Comparison of ENCODE assay signal across 9 cellular contexts in the genomic region with DNA sequence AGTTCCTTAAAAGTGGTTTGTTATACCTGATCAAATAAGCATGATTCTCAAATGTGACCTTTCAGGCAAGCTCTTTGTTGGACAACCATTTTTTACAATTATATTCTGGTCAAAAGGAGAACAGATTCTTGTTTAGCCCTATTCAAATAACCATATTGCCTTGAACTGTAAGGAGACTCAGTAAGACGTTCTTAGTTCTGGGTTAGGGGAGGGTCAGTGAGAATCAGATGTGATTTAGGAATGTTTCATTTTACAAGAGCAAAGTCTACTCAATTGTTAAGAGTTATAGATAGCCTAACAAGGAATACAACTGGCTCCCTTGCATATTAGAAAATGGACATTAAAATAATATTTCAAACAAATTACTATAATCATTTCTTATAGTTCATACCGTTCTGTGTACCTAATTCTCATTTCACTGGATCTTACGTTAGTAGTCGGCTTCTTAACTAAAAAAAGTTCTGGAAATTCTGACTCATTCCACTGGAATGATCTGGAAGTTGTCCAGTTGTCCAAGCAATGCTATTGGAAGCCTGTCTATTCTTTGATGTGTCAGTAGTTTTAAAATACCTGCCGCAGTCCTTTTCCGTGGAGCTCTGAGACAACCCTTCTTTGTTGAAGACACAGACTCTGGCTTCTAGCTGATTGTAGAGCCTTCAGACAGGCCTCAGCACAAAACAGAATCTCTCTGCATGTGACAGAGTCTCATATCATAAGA.
A peak's percentile ranks its signal among the peaks of the same experiment; 100 is the strongest.
DNase-seq lines count a peak whose midpoint lies in the region; ATAC-seq, FAIRE-seq and TF ChIP-seq lines count a peak whose summit lies in the region.
"Had no signal": no experiment of that assay in that cellular context is flagged by ENCODE, and none has a peak within 500 bp of the region (broad histone marks: within the 10 kb centered on the region; RNA-seq: fewer than 3 reads in every experiment).

No MANE protein-coding gene starts in this region.

- H3K4me1 ChIP-seq in colonic mucosa (no peaks in the 10 kb centered on the region), HepG2 (ENCODE audit: insufficient read depth, low read length) (peaks cover 27% of the 10 kb centered on the region), testis (peaks cover 9% of the 10 kb centered on the region)

- in situ Hi-C loops in HepG2 (cut with HindIII; ENCODE audit: extremely low pct_ligation_motif_present, low pct_unique_long_range_greater_than_20kb) = no loop called here

- H3K27ac ChIP-seq in colonic mucosa (peak overlapping the region; percentile 55), HepG2 (ENCODE audit: extremely low read length, insufficient read depth, low read length) (peak overlapping the region; percentile 59), testis (peak overlapping the region; percentile 17 to 33)

- H3K79me2 ChIP-seq in HepG2 (ENCODE audit: insufficient read depth, low read length) = peaks cover 8% of the 10 kb centered on the region

- WGBS in HepG2 (ENCODE audit: low lambda C conversion rate) = 34% methylated on average over 6 of the region's 6 CpGs
- WGBS in testis, 2 donors = 39 to 46% methylated on average over 6 of the region's 6 CpGs
- 16 to 21% methylated on average over 6 of the region's 6 CpGs for WGBS in lower leg skin, 2 donors

- H3K27me3 ChIP-seq in colonic mucosa (no peaks in the 10 kb centered on the region), HepG2 (ENCODE audit: control insufficient read depth in 1 of 2, insufficient read depth in 2 of 2, low read length in 2 of 2) (no peaks in the 10 kb centered on the region), testis (no peaks in the 10 kb centered on the region)

- peak; percentile 63 for ATAC-seq in HepG2

- peak overlapping the region; percentile 52 for H3K4me2 ChIP-seq in HepG2 (ENCODE audit: low read depth, low read length)

- CTCF ChIA-PET in HepG2 (lab: Yijun Ruan, JAX; ENCODE audit: low intra/inter-chr PET ratio, low total read pairs) = no interaction called here

- POLR2A ChIA-PET in HepG2 (lab: Yijun Ruan, JAX) = interaction anchor here (0.7 kb wide), 1 partner anchor 879 kb away, joined by 4 read pairs; no protein-coding TSS in a partner anchor

- intact Hi-C loops in colonic mucosa (cut with DNase I) = no loop called here
- intact Hi-C loops in HepG2 (cut with micrococcal nuclease; ENCODE audit: unreplicated experiment) = no loop called here
- intact Hi-C loops in testis (cut with DNase I; ENCODE audit: low total_unique reads) = no loop called here
- intact Hi-C loops in posterior vena cava (cut with DNase I) = no loop called here
- intact Hi-C loops in lower leg skin (cut with DNase I; ENCODE audit: low total_unique reads) = no loop called here

- H3K9me3 ChIP-seq in colonic mucosa (no peaks in the 10 kb centered on the region), HepG2 (ENCODE audit: low read length) (no peaks in the 10 kb centered on the region), testis (no peaks in the 10 kb centered on the region)

- DNase-seq in colonic mucosa (peak; percentile 53), HepG2 (ENCODE audit: low spot score) (peak; percentile 87), testis (no peak), NCI-H345 treated with DMSO at 0.1 percent for 48 hours (lab: John Stamatoyannopoulos, UW; ENCODE audit: unreplicated experiment) (no peak), NCI-H1092 treated with DMSO at 0.1 percent for 48 hours (lab: John Stamatoyannopoulos, UW) (no peak), posterior vena cava (ENCODE audit: low spot score) (no peak), lower leg skin (ENCODE audit: low spot score in 2 of 2) (no peak)
- DNase-seq: stimulated activated CD4-positive, alpha-beta T cell treated with anti-CD3 and anti-CD28 coated beads, Interleukin-2, amount 100 ng/mL, for 48 hours had no signal

- TF ChIP-seq EP300 in Ishikawa (IDR thresholded peaks at IDR 0.05; ENCODE audit: borderline replicate concordance) (peak; percentile 66; the same call in 1 of the 2 replicates), HepG2 (IDR thresholded peaks at IDR 0.05; ENCODE audit: low read depth in 2 of 2, low read length in 2 of 2) (peak in 1 of 2 experiments; percentile 57; a peak in 1 of 4 replicates), HepG2 (CRISPR knock-in tag; IDR thresholded peaks at IDR 0.05; ENCODE audit: borderline replicate concordance) (no peak)

- H3K4me3 ChIP-seq in colonic mucosa (no peak overlapping the region), HepG2 (replicated peaks in 1 of 3; ENCODE audit: insufficient read depth in 1 of 3, low read depth in 2 of 3, low read length in 3 of 3) (peak overlapping the region in 1 of 3 experiments; percentile 17; a peak in 1 of 6 replicates), testis (no peak overlapping the region), lower leg skin (ENCODE audit: low read depth, poor library complexity, severe bottlenecking) (no peak overlapping the region)

- TF ChIP-seq POLR2A in HepG2 (IDR thresholded peaks at IDR 0.05; ENCODE audit: insufficient read depth in 1 of 2, low read depth in 2 of 2, low read length in 2 of 2) (no peak), testis (IDR thresholded peaks at IDR 0.05) (no peak), lower leg skin (IDR thresholded peaks at IDR 0.05) (no peak)

- TSS peak; percentile 86 for BruUV-seq in HepG2 (replicated peaks; lab: Mats Ljungman, UMichigan)

- TF ChIP-seq RAD21 in Ishikawa (IDR thresholded peaks at IDR 0.05; ENCODE audit: low read depth) = peak; percentile 21; the same call in 1 of the 2 replicates
- TF ChIP-seq RAD21 in HepG2 (CRISPR knock-in tag; IDR thresholded peaks at IDR 0.05) = no peak

- FAIRE-seq in HepG2 (lab: Jason Lieb, UNC) = no peak

- H3K36me3 ChIP-seq in colonic mucosa = no peaks in the 10 kb centered on the region
- H3K36me3 ChIP-seq in HepG2 (replicated peaks in 1 of 2; ENCODE audit: control insufficient read depth in 1 of 2, insufficient read depth in 2 of 2, low read length in 2 of 2) = peaks cover 0 to 2% of the 10 kb centered on the region in 2 experiments; a peak in 1 of 5 replicates
- no peaks in the 10 kb centered on the region for H3K36me3 ChIP-seq in testis (ENCODE audit: low read depth, missing control alignments)

- H2AFZ ChIP-seq in HepG2 (ENCODE audit: low read length) = no peak overlapping the region

- H4K20me1 ChIP-seq in HepG2 (ENCODE audit: insufficient read depth, low read length) = no peaks in the 10 kb centered on the region

- H3K9ac ChIP-seq in colonic mucosa (ENCODE audit: low read depth in 2 of 2, low read length in 2 of 2) (peak overlapping the region in 1 of 2 donors; percentile 58), HepG2 (ENCODE audit: insufficient read depth, low read depth, low read length) (peak overlapping the region; percentile 26; the same call in 1 of the 2 replicates)

- TF ChIP-seq CTCF in colonic mucosa (IDR thresholded peaks at IDR 0.05) = no peak
- no peak for TF ChIP-seq CTCF in HepG2 (CRISPR knock-in tag; IDR thresholded peaks at IDR 0.05)
- TF ChIP-seq CTCF in testis (IDR thresholded peaks at IDR 0.05) = no peak
- no peak for TF ChIP-seq CTCF in lower leg skin (IDR thresholded peaks at IDR 0.05)

TF ChIP-seq in Ishikawa, 13 proteins besides CTCF, POLR2A, EP300 and RAD21:
- TF ChIP-seq CREB1 (IDR thresholded peaks at IDR 0.05; ENCODE audit: low read depth) = no peak
- TF ChIP-seq FOXM1 (IDR thresholded peaks at IDR 0.05; ENCODE audit: borderline replicate concordance, low read depth) = peak; percentile 33; the same call in 1 of the 2 replicates
- TF ChIP-seq EGR1 (IDR thresholded peaks at IDR 0.05) = no peak
- TF ChIP-seq NFIC (IDR thresholded peaks at IDR 0.05) = peak; percentile 84
- TF ChIP-seq TCF12 (IDR thresholded peaks at IDR 0.05; ENCODE audit: low read depth) = peak; percentile 58; the same call in 1 of the 2 replicates
- TF ChIP-seq TEAD4 (IDR thresholded peaks at IDR 0.05) = peak; percentile 82
- TF ChIP-seq, protein P1, sequence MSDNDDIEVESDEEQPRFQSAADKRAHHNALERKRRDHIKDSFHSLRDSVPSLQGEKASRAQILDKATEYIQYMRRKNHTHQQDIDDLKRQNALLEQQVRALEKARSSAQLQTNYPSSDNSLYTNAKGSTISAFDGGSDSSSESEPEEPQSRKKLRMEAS (IDR thresholded peaks at IDR 0.05) = peak; percentile 47; the same call in 1 of the 2 replicates

TF ChIP-seq in HepG2, 621 proteins besides CTCF, POLR2A, EP300 and RAD21 (continues in another document):
- TF ChIP-seq, protein P2, sequence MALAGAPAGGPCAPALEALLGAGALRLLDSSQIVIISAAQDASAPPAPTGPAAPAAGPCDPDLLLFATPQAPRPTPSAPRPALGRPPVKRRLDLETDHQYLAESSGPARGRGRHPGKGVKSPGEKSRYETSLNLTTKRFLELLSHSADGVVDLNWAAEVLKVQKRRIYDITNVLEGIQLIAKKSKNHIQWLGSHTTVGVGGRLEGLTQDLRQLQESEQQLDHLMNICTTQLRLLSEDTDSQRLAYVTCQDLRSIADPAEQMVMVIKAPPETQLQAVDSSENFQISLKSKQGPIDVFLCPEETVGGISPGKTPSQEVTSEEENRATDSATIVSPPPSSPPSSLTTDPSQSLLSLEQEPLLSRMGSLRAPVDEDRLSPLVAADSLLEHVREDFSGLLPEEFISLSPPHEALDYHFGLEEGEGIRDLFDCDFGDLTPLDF (CRISPR knock-in tag; IDR thresholded peaks at IDR 0.05) = no peak
- TF ChIP-seq ZNF564 (CRISPR knock-in tag; IDR thresholded peaks at IDR 0.05) (no peak), ZNF724P (CRISPR knock-in tag; IDR thresholded peaks at IDR 0.05; ENCODE audit: borderline replicate concordance) (no peak)
- TF ChIP-seq, protein P3, sequence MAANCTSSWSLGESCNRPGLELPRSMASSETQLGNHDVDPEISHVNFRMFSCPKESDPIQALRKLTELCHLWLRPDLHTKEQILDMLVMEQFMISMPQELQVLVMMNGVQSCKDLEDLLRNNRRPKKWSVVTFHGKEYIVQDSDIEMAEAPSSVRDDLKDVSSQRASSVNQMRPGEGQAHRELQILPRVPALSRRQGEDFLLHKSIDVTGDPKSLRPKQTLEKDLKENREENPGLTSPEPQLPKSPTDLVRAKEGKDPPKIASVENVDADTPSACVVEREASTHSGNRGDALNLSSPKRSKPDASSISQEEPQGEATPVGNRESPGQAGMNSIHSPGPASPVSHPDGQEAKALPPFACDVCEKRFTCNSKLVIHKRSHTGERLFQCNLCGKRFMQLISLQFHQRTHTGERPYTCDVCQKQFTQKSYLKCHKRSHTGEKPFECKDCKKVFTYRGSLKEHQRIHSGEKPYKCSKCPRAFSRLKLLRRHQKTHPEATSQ (CRISPR knock-in tag; IDR thresholded peaks at IDR 0.05; ENCODE audit: borderline replicate concordance) = no peak

Comparison
In these comparisons a context has a peak if more than half of its experiments do, and no peak if none do; other contexts are left out.
1. DNase-seq: peak in colonic mucosa (single experiment) and HepG2 (single experiment); none in testis (single experiment), NCI-H345 treated with DMSO at 0.1 percent for 48 hours (single experiment), NCI-H1092 treated with DMSO at 0.1 percent for 48 hours (single experiment), posterior vena cava (single experiment) and lower leg skin (0 of 2).
2. Peak in every context shown above with its lines, with median percentiles within 50 percentile points of each other: H3K27ac ChIP-seq.